In genomic region chr16:66924527-66925321, GRCh38 we compare ENCODE assay signal across 1 cellular context.
TF ChIP-seq lines count a peak whose summit lies in the region.

No MANE protein-coding gene starts in this region.

TF ChIP-seq in HepG2, 621 proteins besides CTCF, POLR2A, EP300 and RAD21 (continued from another document and continues in another):
- TF ChIP-seq, protein P1, sequence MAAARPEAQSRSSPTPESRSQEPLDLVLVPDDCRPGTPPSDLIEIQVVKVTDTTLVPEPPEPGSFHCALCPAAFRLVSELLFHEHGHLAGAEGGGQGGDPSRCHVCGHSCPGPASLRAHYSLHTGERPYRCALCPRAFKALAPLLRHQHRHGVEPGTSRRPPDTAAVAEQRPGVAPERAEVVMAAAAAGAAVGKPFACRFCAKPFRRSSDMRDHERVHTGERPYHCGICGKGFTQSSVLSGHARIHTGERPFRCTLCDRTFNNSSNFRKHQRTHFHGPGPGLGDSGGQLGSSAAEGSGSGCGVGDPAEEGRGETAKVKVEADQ (CRISPR knock-in tag; IDR thresholded peaks at IDR 0.05; ENCODE audit: borderline replicate concordance): no peak
- no peak for TF ChIP-seq ZNF713 (CRISPR knock-in tag; IDR thresholded peaks at IDR 0.05)
- no peak for TF ChIP-seq CREM (IDR thresholded peaks at IDR 0.05)
- no peak for TF ChIP-seq CREM (CRISPR knock-in tag; IDR thresholded peaks at IDR 0.05)
- TF ChIP-seq ZBTB3 (CRISPR knock-in tag; IDR thresholded peaks at IDR 0.05; ENCODE audit: borderline replicate concordance, low read depth): no peak
- TF ChIP-seq, protein P2, sequence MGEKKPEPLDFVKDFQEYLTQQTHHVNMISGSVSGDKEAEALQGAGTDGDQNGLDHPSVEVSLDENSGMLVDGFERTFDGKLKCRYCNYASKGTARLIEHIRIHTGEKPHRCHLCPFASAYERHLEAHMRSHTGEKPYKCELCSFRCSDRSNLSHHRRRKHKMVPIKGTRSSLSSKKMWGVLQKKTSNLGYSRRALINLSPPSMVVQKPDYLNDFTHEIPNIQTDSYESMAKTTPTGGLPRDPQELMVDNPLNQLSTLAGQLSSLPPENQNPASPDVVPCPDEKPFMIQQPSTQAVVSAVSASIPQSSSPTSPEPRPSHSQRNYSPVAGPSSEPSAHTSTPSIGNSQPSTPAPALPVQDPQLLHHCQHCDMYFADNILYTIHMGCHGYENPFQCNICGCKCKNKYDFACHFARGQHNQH (CRISPR knock-in tag; IDR thresholded peaks at IDR 0.05): no peak
- no peak for TF ChIP-seq POLR2AphosphoS2 (IDR thresholded peaks at IDR 0.05; ENCODE audit: low read depth, low read length)
- peak; percentile 14; the same call in 1 of the 2 replicates for TF ChIP-seq SAP130 (CRISPR knock-in tag; IDR thresholded peaks at IDR 0.05; ENCODE audit: low read depth)
- TF ChIP-seq ZFP62 (CRISPR knock-in tag; IDR thresholded peaks at IDR 0.05): no peak
- no peak for TF ChIP-seq ZNF12 (CRISPR knock-in tag; IDR thresholded peaks at IDR 0.05)
- TF ChIP-seq MLLT10 (CRISPR knock-in tag; IDR thresholded peaks at IDR 0.05): no peak
- TF ChIP-seq CSRNP1 (CRISPR knock-in tag; IDR thresholded peaks at IDR 0.05): peak; percentile 43; the same call in 1 of the 2 replicates
- no peak for TF ChIP-seq E2F2 (CRISPR knock-in tag; IDR thresholded peaks at IDR 0.05; ENCODE audit: borderline replicate concordance)
- TF ChIP-seq ZFP82 (CRISPR knock-in tag; IDR thresholded peaks at IDR 0.05; ENCODE audit: borderline replicate concordance): no peak
- TF ChIP-seq GZF1 (CRISPR knock-in tag; IDR thresholded peaks at IDR 0.05): no peak
- TF ChIP-seq ZNF652 (CRISPR knock-in tag; IDR thresholded peaks at IDR 0.05; ENCODE audit: borderline replicate concordance, low read depth): no peak
- no peak for TF ChIP-seq SIN3B (IDR thresholded peaks at IDR 0.05; ENCODE audit: low read length)
- TF ChIP-seq ZNF773 (CRISPR knock-in tag; IDR thresholded peaks at IDR 0.05; ENCODE audit: borderline replicate concordance): peak; percentile 28; the same call in 1 of the 2 replicates
- TF ChIP-seq ZMAT5 (CRISPR knock-in tag; IDR thresholded peaks at IDR 0.05; ENCODE audit: borderline replicate concordance, low read depth): no peak
- TF ChIP-seq GTF3A (CRISPR knock-in tag; conservative IDR thresholded peaks at IDR 0.05): no peak
- TF ChIP-seq ZNF282 (IDR thresholded peaks at IDR 0.05; ENCODE audit: partially characterized antibody): no peak
- TF ChIP-seq, protein P3, sequence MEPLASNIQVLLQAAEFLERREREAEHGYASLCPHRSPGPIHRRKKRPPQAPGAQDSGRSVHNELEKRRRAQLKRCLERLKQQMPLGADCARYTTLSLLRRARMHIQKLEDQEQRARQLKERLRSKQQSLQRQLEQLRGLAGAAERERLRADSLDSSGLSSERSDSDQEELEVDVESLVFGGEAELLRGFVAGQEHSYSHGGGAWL (CRISPR knock-in tag; IDR thresholded peaks at IDR 0.05): no peak; the same call in 1 of the 2 replicates
- TF ChIP-seq ZNF850 (CRISPR knock-in tag; conservative IDR thresholded peaks at IDR 0.05): no peak
- TF ChIP-seq BORCS8-MEF2B (CRISPR knock-in tag; IDR thresholded peaks at IDR 0.05): peak; percentile 41; the same call in 1 of the 2 replicates
- TF ChIP-seq ZFP37 (CRISPR knock-in tag; IDR thresholded peaks at IDR 0.05; ENCODE audit: borderline replicate concordance): no peak
- TF ChIP-seq ZNF484 (CRISPR knock-in tag; IDR thresholded peaks at IDR 0.05; ENCODE audit: borderline replicate concordance, low read depth): no peak
- TF ChIP-seq SYNCRIP (IDR thresholded peaks at IDR 0.05; ENCODE audit: insufficient read depth, low read depth, low read length): no peak
- TF ChIP-seq ZNF441 (CRISPR knock-in tag; IDR thresholded peaks at IDR 0.05; ENCODE audit: borderline replicate concordance): no peak
- TF ChIP-seq ZNF557 (CRISPR knock-in tag; IDR thresholded peaks at IDR 0.05): no peak
- TF ChIP-seq, protein P4, sequence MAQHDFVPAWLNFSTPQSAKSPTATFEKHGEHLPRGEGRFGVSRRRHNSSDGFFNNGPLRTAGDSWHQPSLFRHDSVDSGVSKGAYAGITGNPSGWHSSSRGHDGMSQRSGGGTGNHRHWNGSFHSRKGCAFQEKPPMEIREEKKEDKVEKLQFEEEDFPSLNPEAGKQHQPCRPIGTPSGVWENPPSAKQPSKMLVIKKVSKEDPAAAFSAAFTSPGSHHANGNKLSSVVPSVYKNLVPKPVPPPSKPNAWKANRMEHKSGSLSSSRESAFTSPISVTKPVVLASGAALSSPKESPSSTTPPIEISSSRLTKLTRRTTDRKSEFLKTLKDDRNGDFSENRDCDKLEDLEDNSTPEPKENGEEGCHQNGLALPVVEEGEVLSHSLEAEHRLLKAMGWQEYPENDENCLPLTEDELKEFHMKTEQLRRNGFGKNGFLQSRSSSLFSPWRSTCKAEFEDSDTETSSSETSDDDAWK (CRISPR knock-in tag; IDR thresholded peaks at IDR 0.05): no peak
- TF ChIP-seq SRY (CRISPR knock-in tag; IDR thresholded peaks at IDR 0.05): no peak
- TF ChIP-seq FOXJ3 (CRISPR knock-in tag; IDR thresholded peaks at IDR 0.05; ENCODE audit: borderline replicate concordance): no peak
- no peak for TF ChIP-seq SAFB2 (CRISPR knock-in tag; IDR thresholded peaks at IDR 0.05; ENCODE audit: borderline replicate concordance, low read depth)
- no peak for TF ChIP-seq MXI1 (IDR thresholded peaks at IDR 0.05; ENCODE audit: borderline replicate concordance, low read depth, low read length)
- TF ChIP-seq E2F1 (CRISPR knock-in tag; IDR thresholded peaks at IDR 0.05): no peak
- TF ChIP-seq, protein P5, sequence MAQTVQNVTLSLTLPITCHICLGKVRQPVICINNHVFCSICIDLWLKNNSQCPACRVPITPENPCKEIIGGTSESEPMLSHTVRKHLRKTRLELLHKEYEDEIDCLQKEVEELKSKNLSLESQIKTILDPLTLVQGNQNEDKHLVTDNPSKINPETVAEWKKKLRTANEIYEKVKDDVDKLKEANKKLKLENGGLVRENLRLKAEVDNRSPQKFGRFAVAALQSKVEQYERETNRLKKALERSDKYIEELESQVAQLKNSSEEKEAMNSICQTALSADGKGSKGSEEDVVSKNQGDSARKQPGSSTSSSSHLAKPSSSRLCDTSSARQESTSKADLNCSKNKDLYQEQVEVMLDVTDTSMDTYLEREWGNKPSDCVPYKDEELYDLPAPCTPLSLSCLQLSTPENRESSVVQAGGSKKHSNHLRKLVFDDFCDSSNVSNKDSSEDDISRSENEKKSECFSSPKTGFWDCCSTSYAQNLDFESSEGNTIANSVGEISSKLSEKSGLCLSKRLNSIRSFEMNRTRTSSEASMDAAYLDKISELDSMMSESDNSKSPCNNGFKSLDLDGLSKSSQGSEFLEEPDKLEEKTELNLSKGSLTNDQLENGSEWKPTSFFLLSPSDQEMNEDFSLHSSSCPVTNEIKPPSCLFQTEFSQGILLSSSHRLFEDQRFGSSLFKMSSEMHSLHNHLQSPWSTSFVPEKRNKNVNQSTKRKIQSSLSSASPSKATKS (CRISPR knock-in tag; IDR thresholded peaks at IDR 0.05): no peak
- no peak for TF ChIP-seq MAFK (conservative IDR thresholded peaks at IDR 0.05 in 1 of 2, IDR thresholded peaks at IDR 0.05 in 1 of 2; ENCODE audit: low read length in 2 of 2)
- TF ChIP-seq ZGPAT (CRISPR knock-in tag; IDR thresholded peaks at IDR 0.05): no peak
- TF ChIP-seq ARID4A (CRISPR knock-in tag; IDR thresholded peaks at IDR 0.05; ENCODE audit: borderline replicate concordance): no peak; the same call in 1 of the 2 replicates
- no peak for TF ChIP-seq SP2 (CRISPR knock-in tag; IDR thresholded peaks at IDR 0.05)
- TF ChIP-seq, protein P6, sequence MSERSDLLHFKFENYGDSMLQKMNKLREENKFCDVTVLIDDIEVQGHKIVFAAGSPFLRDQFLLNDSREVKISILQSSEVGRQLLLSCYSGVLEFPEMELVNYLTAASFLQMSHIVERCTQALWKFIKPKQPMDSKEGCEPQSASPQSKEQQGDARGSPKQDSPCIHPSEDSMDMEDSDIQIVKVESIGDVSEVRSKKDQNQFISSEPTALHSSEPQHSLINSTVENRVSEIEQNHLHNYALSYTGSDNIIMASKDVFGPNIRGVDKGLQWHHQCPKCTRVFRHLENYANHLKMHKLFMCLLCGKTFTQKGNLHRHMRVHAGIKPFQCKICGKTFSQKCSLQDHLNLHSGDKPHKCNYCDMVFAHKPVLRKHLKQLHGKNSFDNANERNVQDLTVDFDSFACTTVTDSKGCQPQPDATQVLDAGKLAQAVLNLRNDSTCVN (CRISPR knock-in tag; IDR thresholded peaks at IDR 0.05; ENCODE audit: borderline replicate concordance): no peak
- TF ChIP-seq ZNF782 (CRISPR knock-in tag; IDR thresholded peaks at IDR 0.05; ENCODE audit: borderline replicate concordance): no peak
- no peak for TF ChIP-seq ZNF468 (CRISPR knock-in tag; IDR thresholded peaks at IDR 0.05)
- TF ChIP-seq ZNF124 (CRISPR knock-in tag; IDR thresholded peaks at IDR 0.05): no peak
- peak; percentile 70; the same call in 1 of the 2 replicates for TF ChIP-seq ZIK1 (CRISPR knock-in tag; IDR thresholded peaks at IDR 0.05; ENCODE audit: borderline replicate concordance, low read depth)
- no peak for TF ChIP-seq CBFB (CRISPR knock-in tag; IDR thresholded peaks at IDR 0.05)
- 0 out of 2 replicates have a peak, but pooled peaks have one; percentile 63 for TF ChIP-seq HOXA5 (CRISPR knock-in tag; IDR thresholded peaks at IDR 0.05)
- no peak for TF ChIP-seq SP1 (IDR thresholded peaks at IDR 0.05)
- TF ChIP-seq SP1 (CRISPR knock-in tag; IDR thresholded peaks at IDR 0.05): no peak
